Comparison of ENCODE assay signal across 21 cellular contexts in the genomic region with DNA sequence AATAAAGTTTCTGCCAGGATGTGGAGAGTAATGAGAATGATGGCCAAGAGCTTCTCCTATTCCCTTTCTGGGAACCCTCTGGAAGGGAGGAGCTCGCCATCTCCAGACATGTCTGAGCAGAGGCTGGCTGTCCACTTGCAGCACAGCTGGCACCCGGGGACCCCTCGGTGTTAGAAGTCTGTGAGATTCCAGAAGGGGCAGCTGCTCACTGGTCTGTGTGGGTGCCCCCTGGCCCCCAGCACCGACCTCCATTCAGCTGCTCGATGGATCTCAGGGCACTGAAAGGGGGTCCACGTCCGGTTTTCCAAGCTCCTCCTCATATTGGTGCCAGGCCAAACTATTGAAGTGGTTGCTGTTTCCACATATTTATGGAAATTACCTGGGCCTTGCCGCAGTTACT. TPM values are rescaled to one million over a fixed set of nuclear protein-coding genes. Genes with fewer than 3 reads are reported as not detected.
DNase-seq lines count a peak whose midpoint lies in the region; ATAC-seq, FAIRE-seq and TF ChIP-seq lines count a peak whose summit lies in the region.
"Had no signal": no experiment of that assay in that cellular context is flagged by ENCODE, and none has a peak within 500 bp of the region (broad histone marks: within the 10 kb centered on the region; RNA-seq: fewer than 3 reads in every experiment).

No MANE protein-coding gene starts in this region.

- H3K27ac ChIP-seq in kidney (ENCODE audit: low read depth in 2 of 2, low read length in 2 of 2), result no peak overlapping the region
- no peak overlapping the region for H3K27ac ChIP-seq in aorta (ENCODE audit: low read depth in 1 of 2, low read length in 2 of 2)
- H3K27ac ChIP-seq: 22Rv1, A549, C4-2B had no signal

- H3K4me3 ChIP-seq in kidney (ENCODE audit: low read length in 2 of 2) (no peak overlapping the region), aorta (ENCODE audit: low read length in 2 of 2) (no peak overlapping the region)
- H3K4me3 ChIP-seq: A549 had no signal

- H3K36me3 ChIP-seq in kidney (ENCODE audit: control insufficient read depth in 1 of 2, insufficient read depth in 2 of 2, low read length in 2 of 2) (no peaks in the 10 kb centered on the region), aorta (ENCODE audit: control insufficient read depth in 1 of 2, insufficient read depth in 2 of 2, low read length in 1 of 2) (no peaks in the 10 kb centered on the region)

- FAIRE-seq in kidney (lab: Jason Lieb, UNC), result no peak
- FAIRE-seq: A549, D721Med, HepG2 had no signal

- 78 to 79% methylated on average over 8 of the region's 8 CpGs for WGBS in aorta, 2 donors

- H3K27me3 ChIP-seq in aorta (ENCODE audit: control insufficient read depth in 1 of 2, insufficient read depth in 2 of 2, low read length in 1 of 2), result no peaks in the 10 kb centered on the region

- TF ChIP-seq CTCF in kidney (IDR thresholded peaks at IDR 0.05; ENCODE audit: borderline replicate concordance, extremely low read depth, insufficient read depth), result no peak

- H3K9me3 ChIP-seq in kidney (ENCODE audit: control insufficient read depth in 1 of 2, low read length in 2 of 2) (no peaks in the 10 kb centered on the region), aorta (ENCODE audit: control insufficient read depth, low read length) (no peaks in the 10 kb centered on the region)
- H3K9me3 ChIP-seq: A549, Caco-2 had no signal

- ATAC-seq in aorta (ENCODE audit: low FRiP score), result peak; percentile 23
- ATAC-seq: A549, HCT116, HepG2 had no signal

- H3K4me1 ChIP-seq in kidney (ENCODE audit: control insufficient read depth in 1 of 2, insufficient read depth in 1 of 2, low read depth in 1 of 2, low read length in 2 of 2), result no peaks in the 10 kb centered on the region
- no peaks in the 10 kb centered on the region for H3K4me1 ChIP-seq in aorta (ENCODE audit: control insufficient read depth in 1 of 2, insufficient read depth in 2 of 2, low read length in 2 of 2)
- H3K4me1 ChIP-seq: A549, Caco-2 had no signal

- intact Hi-C loops in kidney (cut with DNase I) (no loop called here), aorta (cut with DNase I) (no loop called here)

- no peak overlapping the region for H3K9ac ChIP-seq in kidney (ENCODE audit: low read length in 2 of 2)

- DNase-seq in NCI-H510A treated with DMSO at 0.1 percent for 48 hours (lab: John Stamatoyannopoulos, UW) (peak; percentile 19), NCI-H510A (lab: John Stamatoyannopoulos, UW) (no peak), NCI-H1105 (lab: John Stamatoyannopoulos, UW) (peak; percentile 63), kidney (peak; percentile 41), aorta (peak in 1 of 2 donors; percentile 30), hypothalamus (lab: John Stamatoyannopoulos, UW) (no peak), kidney glomerular epithelial cell (lab: John Stamatoyannopoulos, UW) (no peak)
- DNase-seq: AML-193; Caco-2; CD4-positive, alpha-beta T cell; GF-D8; GOT3; H7; HFFc6 had no signal

RNA-seq across cellular contexts. Expression of gene FAM163B, which starts 3.6 kb away (rescaled TPM):
- total RNA-seq in kidney, result 0.54 TPM
- polyA plus RNA-seq in kidney (ENCODE audit: insufficient read depth, low read depth, low replicate concordance), result not detected
- not detected for total RNA-seq in aorta
- not detected for polyA plus RNA-seq in aorta
- total RNA-seq: Caco-2; CD4-positive, alpha-beta T cell; HepG2; HFFc6 had no signal
- polyA plus RNA-seq: A549, BJ, HepG2 had no signal

RNA-seq across cellular contexts. Expression of gene DBH, which starts 23.3 kb away (rescaled TPM):
- total RNA-seq in kidney (not detected), aorta (not detected)
- polyA plus RNA-seq in kidney (ENCODE audit: insufficient read depth, low read depth, low replicate concordance) (0.39 TPM), aorta (not detected)
- total RNA-seq: Caco-2, HepG2, HFFc6 had no signal
- polyA plus RNA-seq: A549, BJ, HepG2 had no signal

Comparison
In these comparisons a context has a peak if more than half of its experiments do, and no peak if none do; other contexts are left out.
1. DNase-seq: peak in NCI-H510A treated with DMSO at 0.1 percent for 48 hours (single experiment), NCI-H1105 (single experiment) and kidney (single experiment); none in NCI-H510A (single experiment), hypothalamus (0 of 51) and kidney glomerular epithelial cell (single experiment).